ENCODE assay signal across 8 cellular contexts in the genomic region with DNA sequence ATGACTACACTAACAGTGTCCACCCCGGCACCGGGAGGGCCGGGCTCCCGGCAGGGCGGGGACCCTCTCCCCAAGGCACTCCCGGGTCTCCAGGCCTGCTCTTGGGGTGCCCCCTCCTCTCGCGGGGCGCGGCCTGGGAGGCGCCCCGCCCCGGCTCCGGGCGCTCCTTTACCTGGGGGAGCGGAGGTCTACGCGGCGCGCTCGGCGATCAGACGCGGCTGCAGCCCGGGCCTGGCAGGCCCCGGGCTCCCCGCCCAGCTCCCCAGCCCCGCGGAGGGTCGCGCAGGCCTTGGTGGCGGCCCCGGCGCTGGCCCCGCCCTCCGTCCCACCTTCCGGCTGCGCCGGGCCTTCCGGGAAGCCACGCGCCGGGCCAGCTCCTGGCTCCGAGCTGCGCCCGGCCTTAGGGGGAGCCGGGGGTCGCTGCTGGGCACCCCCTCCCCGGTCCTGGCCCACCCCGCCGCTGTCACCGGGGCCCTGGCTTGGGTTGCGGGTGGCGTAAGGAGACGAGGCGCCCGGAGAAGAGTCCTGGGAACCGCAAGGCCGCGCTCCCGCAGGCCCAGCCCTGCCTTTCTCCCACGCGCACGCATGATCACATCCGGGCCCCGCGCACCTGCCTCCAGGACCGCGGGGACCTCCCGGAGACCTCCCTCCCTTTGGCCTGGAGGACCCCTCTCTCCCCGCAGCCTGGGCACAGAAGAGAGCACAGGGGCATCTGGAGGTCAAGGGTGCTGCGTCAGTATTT. TPM values are rescaled to one million over a fixed set of nuclear protein-coding genes. Genes with fewer than 3 reads are reported as not detected.
DNase-seq lines count a peak whose midpoint lies in the region; ATAC-seq and TF ChIP-seq lines count a peak whose summit lies in the region.

A gene (minus strand): TSS at position 309 of the 742 bp plus-strand sequence. CDS start 6,848 bp downstream, outside the sequence.

- H3K4me2 ChIP-seq in SU-DHL-6 (ENCODE audit: low read depth, low read length, poor library complexity, severe bottlenecking) = peak within 1 kb of the TSS; percentile 86

- H3K4me3 ChIP-seq in HUES64 (ENCODE audit: low read length) (peak within 1 kb of the TSS; percentile 73), SU-DHL-6 (ENCODE audit: insufficient read depth, low read length, poor library complexity, severe bottlenecking) (peak within 1 kb of the TSS; percentile 85), left ventricle myocardium inferior (peak within 1 kb of the TSS; percentile 92)

- DNase-seq in Daoy (ENCODE audit: low read depth) (peak; percentile 67), left ventricle myocardium inferior (peak; percentile 64), posterior vena cava (ENCODE audit: low spot score) (peak; percentile 88), COLO829 (ENCODE audit: low spot score) (no peak)

- H3K4me1 ChIP-seq in HUES64 (ENCODE audit: insufficient read depth, low read length) (peaks cover 3% of the 10 kb centered on the region; the same call in 1 of the 2 replicates), left ventricle myocardium inferior (peaks cover 62% of the 10 kb centered on the region)

- peak within 1 kb of the TSS; percentile 98 for H2AFZ ChIP-seq in SU-DHL-6 (ENCODE audit: low read depth, low read length, severe bottlenecking)

- peak; percentile 71 for ATAC-seq in GM21423 (IDR thresholded peaks at IDR 0.05; ENCODE audit: unreplicated experiment)

- H3K9me3 ChIP-seq in HUES64 (ENCODE audit: insufficient read depth, low read depth, low read length) (no peaks in the 10 kb centered on the region), SU-DHL-6 (ENCODE audit: insufficient read depth, low read length) (no peaks in the 10 kb centered on the region), left ventricle myocardium inferior (replicated peaks) (no peaks in the 10 kb centered on the region)

- H3K9ac ChIP-seq in HUES64 (ENCODE audit: low read depth, low read length) = peak within 1 kb of the TSS; percentile 87
- peak within 1 kb of the TSS; percentile 95 for H3K9ac ChIP-seq in SU-DHL-6 (ENCODE audit: low read length)

- H3K27ac ChIP-seq in HUES64 (ENCODE audit: low read depth, low read length) (peak within 1 kb of the TSS; percentile 76), SU-DHL-6 (ENCODE audit: low read depth, low read length) (peak within 1 kb of the TSS; percentile 63), adipose tissue (ENCODE audit: low read depth, low read length) (peak within 1 kb of the TSS; percentile 96), left ventricle myocardium inferior (replicated peaks) (peak within 1 kb of the TSS; percentile 91)

- TF ChIP-seq CTCF in SU-DHL-6 (IDR thresholded peaks at IDR 0.05; ENCODE audit: insufficient read depth, low read length, poor library complexity, severe bottlenecking) = no peak
- TF ChIP-seq CTCF in left ventricle myocardium inferior (IDR thresholded peaks at IDR 0.05; ENCODE audit: borderline replicate concordance) = no peak

- H3F3A ChIP-seq in SU-DHL-6 (ENCODE audit: insufficient read depth) = 0 out of 2 replicates have a peak, but pooled peaks cover 3% of the 10 kb centered on the region

- H3K36me3 ChIP-seq in HUES64 (ENCODE audit: insufficient read depth, low read length) = no peaks in the 10 kb centered on the region
- no peaks in the 10 kb centered on the region for H3K36me3 ChIP-seq in SU-DHL-6 (ENCODE audit: low read length)
- H3K36me3 ChIP-seq in left ventricle myocardium inferior = no peaks in the 10 kb centered on the region

- 2% methylated on average over 72 of the region's 72 CpGs for WGBS in HUES64
- WGBS in adipose tissue, 3 donors = 0 to 1% (median 1%) methylated on average over 52 to 72 of the region's 72 CpGs

- H3K27me3 ChIP-seq in HUES64 (ENCODE audit: insufficient read depth, low read length) = no peaks in the 10 kb centered on the region
- no peaks in the 10 kb centered on the region for H3K27me3 ChIP-seq in SU-DHL-6 (ENCODE audit: low read length)
- no peaks in the 10 kb centered on the region for H3K27me3 ChIP-seq in left ventricle myocardium inferior (ENCODE audit: low read depth)

- intact Hi-C loops in left ventricle myocardium inferior (cut with micrococcal nuclease) (no loop called here), posterior vena cava (cut with DNase I) (loop anchor here in 1 of 2 donors (5.0 kb wide), 2 partner anchors 48 to 103 kb away; a partner anchor contains a TSS)

- no peaks in the 10 kb centered on the region for H4K20me1 ChIP-seq in SU-DHL-6 (ENCODE audit: low read depth, low read length)

- no peaks in the 10 kb centered on the region for H3K9me2 ChIP-seq in SU-DHL-6 (replicated peaks; ENCODE audit: insufficient read depth, low read length)

- peaks cover 9% of the 10 kb centered on the region; the same call in 1 of the 2 replicates for H3K79me2 ChIP-seq in SU-DHL-6 (ENCODE audit: insufficient read depth, low read length)

RNA-seq across cellular contexts. Expression of the gene that starts here (rescaled TPM):
- 47.8 and 51.1 TPM in 2 replicates for total RNA-seq in Daoy (2014; rRNA removed; shearing (Covaris generic))
- 13.2 TPM for polyA plus RNA-seq in HUES64 (2013, experiment 1 of 2)
- 14.6 TPM for polyA plus RNA-seq in HUES64 (2013, experiment 2 of 2)
- polyA plus RNA-seq in adipose tissue = 100 to 1,000 TPM in 1 of 3 donors, 10 to 100 TPM in 2; 24.1 to 144 (median 47.1) TPM
- total RNA-seq in left ventricle myocardium inferior = 48.6 TPM
- 10 to 100 TPM; 26.7 to 29.8 TPM for total RNA-seq in posterior vena cava
